12 cellular contexts compared by ENCODE assay signal in genomic region chr6:170575250-170575649, GRCh38. TPM values are rescaled to one million over a fixed set of nuclear protein-coding genes. Genes with fewer than 3 reads are reported as not detected.
A peak's percentile ranks its signal among the peaks of the same experiment; 100 is the strongest.
DNase-seq lines count a peak whose midpoint lies in the region; FAIRE-seq and TF ChIP-seq lines count a peak whose summit lies in the region.
"Had no signal": no experiment of that assay in that cellular context is flagged by ENCODE, and none has a peak within 500 bp of the region (broad histone marks: within the 10 kb centered on the region; RNA-seq: fewer than 3 reads in every experiment).

No MANE protein-coding gene starts in this region.

- no peaks in the 10 kb centered on the region for H3K79me2 ChIP-seq in OCI-LY3 (ENCODE audit: low read length)

- intact Hi-C loops in prostate gland (cut with DNase I) (no loop called here), vagina (cut with DNase I) (no loop called here)

- H3K27me3 ChIP-seq in OCI-LY3 (ENCODE audit: low read depth, low read length): no peaks in the 10 kb centered on the region
- H3K27me3 ChIP-seq in prostate gland (replicated peaks; ENCODE audit: insufficient read depth): no peaks in the 10 kb centered on the region
- H3K27me3 ChIP-seq in vagina: no peaks in the 10 kb centered on the region
- H3K27me3 ChIP-seq: thyroid gland had no signal

- peaks cover 15% of the 10 kb centered on the region for H3K36me3 ChIP-seq in OCI-LY3 (replicated peaks; ENCODE audit: low read depth, low read length)
- H3K36me3 ChIP-seq in prostate gland: no peaks in the 10 kb centered on the region
- peaks cover 3 to 65% of the 10 kb centered on the region in 2 donors for H3K36me3 ChIP-seq in vagina

- H3K9ac ChIP-seq in OCI-LY3 (ENCODE audit: low read length): no peak overlapping the region

- TF ChIP-seq CTCF in OCI-LY3 (IDR thresholded peaks at IDR 0.05; ENCODE audit: low read depth, low read length) (peak; percentile 13), epithelial cell of proximal tubule (conservative IDR thresholded peaks at IDR 0.05; ENCODE audit: low read depth, low read length) (peak; percentile 54), prostate gland (IDR thresholded peaks at IDR 0.05) (no peak), vagina (IDR thresholded peaks at IDR 0.05) (no peak)

- TF ChIP-seq POLR2A in prostate gland (IDR thresholded peaks at IDR 0.05): no peak
- TF ChIP-seq POLR2A in vagina (IDR thresholded peaks at IDR 0.05): no peak

- peak; percentile 43 for FAIRE-seq in A204.1 (lab: Jason Lieb, UNC)

- DNase-seq in DMS114 treated with DMSO at 0.1 percent for 48 hours (lab: John Stamatoyannopoulos, UW; ENCODE audit: unreplicated experiment) (peak; percentile 1), epithelial cell of proximal tubule (ENCODE audit: low read depth) (no peak), SHP77 (lab: John Stamatoyannopoulos, UW) (no peak), prostate gland (ENCODE audit: low spot score) (no peak), vagina (ENCODE audit: extremely low spot score in 2 of 2) (no peak), DMS153 (lab: John Stamatoyannopoulos, UW) (no peak)
- DNase-seq: activated CD8-positive, alpha-beta memory T cell treated with anti-CD3 and anti-CD28 coated beads, Interleukin-2, amount 50 U/mL, for 48 hours; cerebellar nuclear complex; NCI-H510A treated with DMSO at 0.1 percent for 48 hours; thyroid gland had no signal

- WGBS in prostate gland: 78% methylated on average over 1 of the region's 1 CpG

- H4K20me1 ChIP-seq in OCI-LY3 (ENCODE audit: insufficient read depth, low read length): no peaks in the 10 kb centered on the region

- H3K27ac ChIP-seq in OCI-LY3 (ENCODE audit: low read length) (no peak overlapping the region), prostate gland (no peak overlapping the region), vagina (no peak overlapping the region)
- H3K27ac ChIP-seq: thyroid gland had no signal

- H3K4me3 ChIP-seq in OCI-LY3 (ENCODE audit: low read length) (no peak overlapping the region), epithelial cell of proximal tubule (ENCODE audit: low read depth, low read length) (no peak overlapping the region), prostate gland (no peak overlapping the region), vagina (no peak overlapping the region)
- H3K4me3 ChIP-seq: thyroid gland had no signal

- no peaks in the 10 kb centered on the region for H3K4me1 ChIP-seq in OCI-LY3 (ENCODE audit: low read length)
- H3K4me1 ChIP-seq in prostate gland (replicated peaks): no peaks in the 10 kb centered on the region
- H3K4me1 ChIP-seq in vagina: no peaks in the 10 kb centered on the region
- H3K4me1 ChIP-seq: thyroid gland had no signal

- no peak overlapping the region for H2AFZ ChIP-seq in OCI-LY3 (ENCODE audit: low read depth, low read length)

- H3K4me2 ChIP-seq in OCI-LY3 (ENCODE audit: low read length): no peak overlapping the region

- no peaks in the 10 kb centered on the region for H3K9me3 ChIP-seq in OCI-LY3 (ENCODE audit: insufficient read depth, low read length)
- no peaks in the 10 kb centered on the region for H3K9me3 ChIP-seq in prostate gland
- no peaks in the 10 kb centered on the region for H3K9me3 ChIP-seq in vagina
- H3K9me3 ChIP-seq: thyroid gland had no signal

RNA-seq across cellular contexts. Expression of gene PDCD2, which starts 9.2 kb away (rescaled TPM):
- total RNA-seq in epithelial cell of proximal tubule: 91.2 and 123 TPM in 2 replicates
- total RNA-seq in prostate gland: 100 to 1,000 TPM in 1 of 2 donors, 10 to 100 TPM in 1; 99.9 to 110 TPM
- total RNA-seq in vagina: 66.3 TPM

RNA-seq across cellular contexts. Expression of gene TBP, which starts 21.1 kb away (rescaled TPM):
- 15.5 and 26.8 TPM in 2 replicates for total RNA-seq in epithelial cell of proximal tubule
- 10 to 100 TPM; 19.6 to 36.9 TPM for total RNA-seq in prostate gland
- 14.7 TPM for total RNA-seq in vagina

RNA-seq across cellular contexts. Expression of gene PSMB1, which starts 22.1 kb away (rescaled TPM):
- total RNA-seq in epithelial cell of proximal tubule: 282 and 488 TPM in 2 replicates
- total RNA-seq in prostate gland: 100 to 1,000 TPM; 188 to 234 TPM
- total RNA-seq in vagina: 92.3 TPM

Comparison
In these comparisons a context has a peak if more than half of its experiments do, and no peak if none do; other contexts are left out.
1. CTCF ChIP-seq: peak in OCI-LY3 (single experiment) and epithelial cell of proximal tubule (single experiment); none in prostate gland (0 of 4) and vagina (0 of 3).